In genomic region chr14:51912112-51912786, GRCh38 we compare ENCODE assay signal across 1 cellular context.
TF ChIP-seq lines count a peak whose summit lies in the region.

No MANE protein-coding gene starts in this region.

TF ChIP-seq in SK-N-SH, 30 proteins besides CTCF, POLR2A, EP300 and RAD21 (continued from another document):
- TF ChIP-seq POLR2AphosphoS5 (IDR thresholded peaks at IDR 0.05; ENCODE audit: low read depth, low read length) (peak; percentile 30; the same call in 1 of the 2 replicates), RCOR1 (IDR thresholded peaks at IDR 0.05; ENCODE audit: low read length) (no peak), USF2 (IDR thresholded peaks at IDR 0.05; ENCODE audit: borderline replicate concordance, low read depth, low read length) (no peak), CHD2 (IDR thresholded peaks at IDR 0.05; ENCODE audit: low read length, partially characterized antibody) (no peak), TAF1 (IDR thresholded peaks at IDR 0.05; ENCODE audit: borderline replicate concordance, low read depth, low read length) (no peak), FOSL2 (IDR thresholded peaks at IDR 0.05; ENCODE audit: borderline replicate concordance, low read depth) (no peak), ELF1 (IDR thresholded peaks at IDR 0.05) (no peak), SIN3A (IDR thresholded peaks at IDR 0.05; ENCODE audit: borderline replicate concordance, low read depth, low read length) (no peak), GABPA (IDR thresholded peaks at IDR 0.05; ENCODE audit: low read depth) (no peak), TEAD4 (IDR thresholded peaks at IDR 0.05; ENCODE audit: borderline replicate concordance, insufficient read depth) (no peak), NRF1 (IDR thresholded peaks at IDR 0.05; ENCODE audit: low read depth, low read length) (no peak), GATA2 (CRISPR knock-in tag; IDR thresholded peaks at IDR 0.05) (no peak), TCF12 (IDR thresholded peaks at IDR 0.05) (peak; percentile 91), MXI1 (IDR thresholded peaks at IDR 0.05; ENCODE audit: low read depth, low read length) (no peak), EZH2phosphoT487 (IDR thresholded peaks at IDR 0.05; ENCODE audit: borderline replicate concordance, low read depth) (no peak)
- TF ChIP-seq, protein P1, sequence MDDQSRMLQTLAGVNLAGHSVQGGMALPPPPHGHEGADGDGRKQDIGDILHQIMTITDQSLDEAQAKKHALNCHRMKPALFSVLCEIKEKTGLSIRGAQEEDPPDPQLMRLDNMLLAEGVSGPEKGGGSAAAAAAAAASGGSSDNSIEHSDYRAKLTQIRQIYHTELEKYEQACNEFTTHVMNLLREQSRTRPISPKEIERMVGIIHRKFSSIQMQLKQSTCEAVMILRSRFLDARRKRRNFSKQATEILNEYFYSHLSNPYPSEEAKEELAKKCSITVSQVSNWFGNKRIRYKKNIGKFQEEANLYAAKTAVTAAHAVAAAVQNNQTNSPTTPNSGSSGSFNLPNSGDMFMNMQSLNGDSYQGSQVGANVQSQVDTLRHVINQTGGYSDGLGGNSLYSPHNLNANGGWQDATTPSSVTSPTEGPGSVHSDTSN (IDR thresholded peaks at IDR 0.05) = peak; percentile 78
